Comparison of ENCODE assay signal across 25 cellular contexts in the genomic region with DNA sequence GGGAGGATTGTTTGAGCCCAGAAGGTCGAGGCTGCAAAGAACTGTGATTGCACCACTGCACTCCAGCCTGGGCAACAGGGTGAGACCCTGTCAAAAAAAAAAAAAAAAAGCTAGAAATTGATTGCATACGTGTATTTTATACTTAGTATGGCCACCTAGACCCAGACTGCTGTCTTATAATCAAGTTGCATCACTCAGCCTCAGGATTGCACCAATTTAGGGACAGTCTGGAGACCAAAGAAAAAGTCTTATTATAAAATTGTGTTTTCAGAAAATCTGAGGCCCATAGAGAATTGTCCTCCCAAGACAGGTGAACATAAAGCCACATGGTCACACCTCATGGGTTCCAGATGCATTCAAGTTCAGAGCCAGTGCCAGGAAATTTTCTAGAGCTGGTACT.
"Had no signal": no experiment of that assay in that cellular context is flagged by ENCODE, and none has a peak within 500 bp of the region (broad histone marks: within the 10 kb centered on the region; RNA-seq: fewer than 3 reads in every experiment).

No MANE protein-coding gene starts in this region.

- H3K4me3 ChIP-seq: esophagus squamous epithelium, gastrocnemius medialis, heart right ventricle, left lung, lower lobe of right lung, mucosa of descending colon had no signal

- H3K4me1 ChIP-seq: gastrocnemius medialis, left lung, lower lobe of right lung had no signal

- H3K9me3 ChIP-seq: esophagus squamous epithelium, gastrocnemius medialis, heart right ventricle, left lung, lower lobe of right lung, mucosa of descending colon had no signal

- H3K36me3 ChIP-seq: esophagus squamous epithelium, gastrocnemius medialis, heart right ventricle, left lung, lower lobe of right lung had no signal

- H3K27me3 ChIP-seq: esophagus squamous epithelium, gastrocnemius medialis, heart right ventricle, left lung had no signal

- H3K27ac Mint-ChIP-seq: dendritic cell treated with granulocyte-macrophage colony-stimulating factor and Interleukin-4, amounts not matched to agents 40 ng/mL and 50 ng/mL, for 4 days; effector memory CD8-positive, alpha-beta T cell; endodermal cell; mesothelial cell of epicardium; naive B cell; naive thymus-derived CD8-positive, alpha-beta T cell had no signal

- H3K9me3 Mint-ChIP-seq: dendritic cell treated with granulocyte-macrophage colony-stimulating factor and Interleukin-4, amounts not matched to agents 40 ng/mL and 50 ng/mL, for 4 days; effector memory CD8-positive, alpha-beta T cell; endodermal cell; mesothelial cell of epicardium; naive B cell; naive thymus-derived CD8-positive, alpha-beta T cell had no signal

- H3K36me3 Mint-ChIP-seq: mesothelial cell of epicardium; naive B cell; naive thymus-derived CD8-positive, alpha-beta T cell had no signal

- H3K27ac ChIP-seq: epithelial cell of prostate, esophagus squamous epithelium, gastrocnemius medialis, heart right ventricle, left lung, lower lobe of right lung had no signal

- H3K27me3 Mint-ChIP-seq: dendritic cell treated with granulocyte-macrophage colony-stimulating factor and Interleukin-4, amounts not matched to agents 40 ng/mL and 50 ng/mL, for 4 days had no signal

- ATAC-seq: effector memory CD8-positive, alpha-beta T cell; gastrocnemius medialis; heart right ventricle; left cardiac atrium; left lung; left ventricle myocardium superior; lower lobe of right lung; naive thymus-derived CD8-positive, alpha-beta T cell had no signal

- DNase-seq: cortex of kidney; effector CD8-positive, alpha-beta T cell; effector memory CD8-positive, alpha-beta T cell; erythroblast; esophagus squamous epithelium; foreskin melanocyte; gastrocnemius medialis; glutamatergic neuron; head of caudate nucleus; heart right ventricle; hippocampal formation; left cardiac atrium; left lung; left ventricle myocardium superior; lower lobe of right lung; mucosa of descending colon; naive B cell; naive thymus-derived CD8-positive, alpha-beta T cell had no signal

- H3K4me1 Mint-ChIP-seq: naive B cell; naive thymus-derived CD8-positive, alpha-beta T cell had no signal

- FAIRE-seq: endometrium, islet of Langerhans, keratinocyte had no signal

- H3K4me3 Mint-ChIP-seq: dendritic cell treated with granulocyte-macrophage colony-stimulating factor and Interleukin-4, amounts not matched to agents 40 ng/mL and 50 ng/mL, for 4 days; effector memory CD8-positive, alpha-beta T cell; endodermal cell; mesothelial cell of epicardium; naive B cell; naive thymus-derived CD8-positive, alpha-beta T cell had no signal
